Comparison of ENCODE assay signal across 1 cellular context in the genomic region with DNA sequence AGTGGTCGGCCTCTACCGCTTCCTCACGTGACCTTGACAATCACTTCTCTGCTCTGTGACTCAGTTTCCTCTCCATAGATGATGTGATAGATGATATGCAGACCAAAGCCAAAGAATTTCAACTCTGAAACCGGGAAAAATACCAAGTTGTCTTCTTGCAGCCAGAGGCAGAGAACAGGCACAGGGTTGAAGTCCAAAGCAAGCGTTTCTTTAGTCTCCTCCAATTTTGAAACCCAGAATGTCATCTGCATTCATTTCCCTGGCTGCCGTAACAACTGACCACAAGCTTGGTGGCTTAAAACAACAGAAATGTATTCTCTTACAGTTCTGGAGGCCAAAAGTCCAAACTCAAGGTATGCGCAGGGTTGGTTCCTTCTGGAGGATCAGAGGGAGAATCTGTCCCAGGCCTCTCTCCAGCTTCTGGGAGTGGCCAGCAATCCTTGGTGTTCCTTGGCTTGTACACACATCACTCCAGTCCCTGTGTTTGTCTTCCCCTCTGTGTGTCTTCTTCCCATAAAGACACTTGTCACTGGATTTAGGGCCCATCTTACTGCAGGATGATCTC.
TF ChIP-seq lines count a peak whose summit lies in the region.

No MANE protein-coding gene starts in this region.

TF ChIP-seq in WTC11, 78 proteins besides CTCF, POLR2A, EP300 and RAD21:
- TF ChIP-seq, protein P1, sequence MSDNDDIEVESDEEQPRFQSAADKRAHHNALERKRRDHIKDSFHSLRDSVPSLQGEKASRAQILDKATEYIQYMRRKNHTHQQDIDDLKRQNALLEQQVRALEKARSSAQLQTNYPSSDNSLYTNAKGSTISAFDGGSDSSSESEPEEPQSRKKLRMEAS (CRISPR knock-in tag; IDR thresholded peaks at IDR 0.05) = no peak
- TF ChIP-seq SMAD3 (CRISPR knock-in tag; IDR thresholded peaks at IDR 0.05; ENCODE audit: borderline replicate concordance) (no peak), NFYB (CRISPR knock-in tag; conservative IDR thresholded peaks at IDR 0.05; ENCODE audit: low read depth) (no peak), TEAD4 (CRISPR knock-in tag; IDR thresholded peaks at IDR 0.05) (no peak), ETV6 (CRISPR knock-in tag; IDR thresholded peaks at IDR 0.05) (no peak), ELF4 (CRISPR knock-in tag; IDR thresholded peaks at IDR 0.05; ENCODE audit: low read depth) (no peak)
- TF ChIP-seq, protein P2, sequence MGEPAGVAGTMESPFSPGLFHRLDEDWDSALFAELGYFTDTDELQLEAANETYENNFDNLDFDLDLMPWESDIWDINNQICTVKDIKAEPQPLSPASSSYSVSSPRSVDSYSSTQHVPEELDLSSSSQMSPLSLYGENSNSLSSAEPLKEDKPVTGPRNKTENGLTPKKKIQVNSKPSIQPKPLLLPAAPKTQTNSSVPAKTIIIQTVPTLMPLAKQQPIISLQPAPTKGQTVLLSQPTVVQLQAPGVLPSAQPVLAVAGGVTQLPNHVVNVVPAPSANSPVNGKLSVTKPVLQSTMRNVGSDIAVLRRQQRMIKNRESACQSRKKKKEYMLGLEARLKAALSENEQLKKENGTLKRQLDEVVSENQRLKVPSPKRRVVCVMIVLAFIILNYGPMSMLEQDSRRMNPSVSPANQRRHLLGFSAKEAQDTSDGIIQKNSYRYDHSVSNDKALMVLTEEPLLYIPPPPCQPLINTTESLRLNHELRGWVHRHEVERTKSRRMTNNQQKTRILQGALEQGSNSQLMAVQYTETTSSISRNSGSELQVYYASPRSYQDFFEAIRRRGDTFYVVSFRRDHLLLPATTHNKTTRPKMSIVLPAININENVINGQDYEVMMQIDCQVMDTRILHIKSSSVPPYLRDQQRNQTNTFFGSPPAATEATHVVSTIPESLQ (CRISPR knock-in tag; IDR thresholded peaks at IDR 0.05) = no peak
- TF ChIP-seq, protein P3, sequence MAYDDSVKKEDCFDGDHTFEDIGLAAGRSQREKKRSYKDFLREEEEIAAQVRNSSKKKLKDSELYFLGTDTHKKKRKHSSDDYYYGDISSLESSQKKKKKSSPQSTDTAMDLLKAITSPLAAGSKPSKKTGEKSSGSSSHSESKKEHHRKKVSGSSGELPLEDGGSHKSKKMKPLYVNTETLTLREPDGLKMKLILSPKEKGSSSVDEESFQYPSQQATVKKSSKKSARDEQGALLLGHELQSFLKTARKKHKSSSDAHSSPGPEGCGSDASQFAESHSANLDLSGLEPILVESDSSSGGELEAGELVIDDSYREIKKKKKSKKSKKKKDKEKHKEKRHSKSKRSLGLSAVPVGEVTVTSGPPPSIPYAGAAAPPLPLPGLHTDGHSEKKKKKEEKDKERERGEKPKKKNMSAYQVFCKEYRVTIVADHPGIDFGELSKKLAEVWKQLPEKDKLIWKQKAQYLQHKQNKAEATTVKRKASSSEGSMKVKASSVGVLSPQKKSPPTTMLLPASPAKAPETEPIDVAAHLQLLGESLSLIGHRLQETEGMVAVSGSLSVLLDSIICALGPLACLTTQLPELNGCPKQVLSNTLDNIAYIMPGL (CRISPR knock-in tag; IDR thresholded peaks at IDR 0.05) = no peak
TF ChIP-seq in WTC11: peak in this region for 0.
